8 cellular contexts compared by ENCODE assay signal in genomic region chr4:185143596-185143969, GRCh38. TPM values are rescaled to one million over a fixed set of nuclear protein-coding genes. Genes with fewer than 3 reads are reported as not detected.
DNase-seq lines count a peak whose midpoint lies in the region; ATAC-seq and TF ChIP-seq lines count a peak whose summit lies in the region.

No MANE protein-coding gene starts in this region.

- H3K4me1 Mint-ChIP-seq in activated naive CD4-positive, alpha-beta T cell treated with anti-CD3 and anti-CD28 coated beads for 36 hours (ENCODE audit: low read depth), result peaks cover 13% of the 10 kb centered on the region

- H4K20me1 ChIP-seq in MM.1S (ENCODE audit: insufficient read depth, low read length), result 0 out of 2 replicates have a peak, but pooled peaks cover 3% of the 10 kb centered on the region

- TF ChIP-seq POLR2A in ovary (IDR thresholded peaks at IDR 0.05), result no peak

- no peak overlapping the region for H3K27ac Mint-ChIP-seq in activated naive CD4-positive, alpha-beta T cell treated with anti-CD3 and anti-CD28 coated beads for 36 hours

- H3K36me3 ChIP-seq in MM.1S (replicated peaks; ENCODE audit: insufficient read depth, low read length), result no peaks in the 10 kb centered on the region; the same call in 1 of the 2 replicates
- peaks cover 19% of the 10 kb centered on the region for H3K36me3 ChIP-seq in cardiac muscle cell
- H3K36me3 ChIP-seq in ovary, result no peaks in the 10 kb centered on the region

- peak overlapping the region; percentile 88 for H3K4me2 ChIP-seq in MM.1S (ENCODE audit: low read depth, low read length)

- H3K4me3 Mint-ChIP-seq in activated naive CD4-positive, alpha-beta T cell treated with anti-CD3 and anti-CD28 coated beads for 36 hours, result peak overlapping the region; percentile 70

- no peak overlapping the region for H3K27ac ChIP-seq in MM.1S (ENCODE audit: low read length)
- peak overlapping the region; percentile 100 for H3K27ac ChIP-seq in cardiac muscle cell
- H3K27ac ChIP-seq in ovary, result peak overlapping the region in 1 of 2 donors; percentile 36

- ATAC-seq in GM21737 (IDR thresholded peaks at IDR 0.05; ENCODE audit: unreplicated experiment), result peak; percentile 18
- no peak for ATAC-seq in GM21619 (IDR thresholded peaks at IDR 0.05; ENCODE audit: unreplicated experiment)

- H3K36me3 Mint-ChIP-seq in activated naive CD4-positive, alpha-beta T cell treated with anti-CD3 and anti-CD28 coated beads for 36 hours (ENCODE audit: low read depth), result no peaks in the 10 kb centered on the region

- no peaks in the 10 kb centered on the region for H3K9me3 Mint-ChIP-seq in activated naive CD4-positive, alpha-beta T cell treated with anti-CD3 and anti-CD28 coated beads for 36 hours

- H3K4me1 ChIP-seq in MM.1S (ENCODE audit: low read length) (peaks cover 16% of the 10 kb centered on the region), cardiac muscle cell (ENCODE audit: low read depth) (peaks cover 38% of the 10 kb centered on the region), ovary (ENCODE audit: insufficient read depth) (peaks cover 4% of the 10 kb centered on the region)

- intact Hi-C loops in activated naive CD4-positive, alpha-beta T cell treated with anti-CD3 and anti-CD28 coated beads for 36 hours (cut with micrococcal nuclease), result loop anchor here (1.0 to 10.0 kb wide), 7 partner anchors 39 to 1639 kb away; partner anchors contain the start of genes ACSL1, ANKRD37, CENPU and ING2
- intact Hi-C loops in ovary (cut with DNase I), result loop anchor here in 1 of 4 donors (10.0 kb wide), 1 partner anchor 51 kb away; no protein-coding TSS in a partner anchor

- H3K9me2 ChIP-seq in MM.1S (replicated peaks; ENCODE audit: insufficient read depth, low read length), result no peaks in the 10 kb centered on the region

- H3K27me3 Mint-ChIP-seq in activated naive CD4-positive, alpha-beta T cell treated with anti-CD3 and anti-CD28 coated beads for 36 hours (ENCODE audit: low read depth), result peaks cover 9% of the 10 kb centered on the region

- no peaks in the 10 kb centered on the region for H3K9me3 ChIP-seq in MM.1S (replicated peaks; ENCODE audit: insufficient read depth, low read length)
- H3K9me3 ChIP-seq in cardiac muscle cell (ENCODE audit: low read depth), result no peaks in the 10 kb centered on the region
- H3K9me3 ChIP-seq in ovary, result no peaks in the 10 kb centered on the region

- H2AFZ ChIP-seq in MM.1S (ENCODE audit: low read length), result peak overlapping the region; percentile 46; the same call in 1 of the 2 replicates

- CTCF ChIA-PET in activated naive CD4-positive, alpha-beta T cell treated with anti-CD3 and anti-CD28 coated beads for 36 hours (lab: Charles Lee), result interaction anchor here (1.1 to 1.3 kb wide), 4 partner anchors 9 to 138 kb away, joined by 3 to 6 read pairs (median 4); no protein-coding TSS in a partner anchor

- peak overlapping the region; percentile 55 for H3K9ac ChIP-seq in MM.1S (ENCODE audit: low read length)

- H3K27me3 ChIP-seq in MM.1S (replicated peaks; ENCODE audit: insufficient read depth, low read length), result no peaks in the 10 kb centered on the region
- H3K27me3 ChIP-seq in cardiac muscle cell, result no peaks in the 10 kb centered on the region
- no peaks in the 10 kb centered on the region for H3K27me3 ChIP-seq in ovary

- no peaks in the 10 kb centered on the region for H3F3A ChIP-seq in MM.1S (ENCODE audit: insufficient read depth, low read length)

- no peak for TF ChIP-seq EP300 in ovary (IDR thresholded peaks at IDR 0.05)

- peak; percentile 12 for DNase-seq in Daoy (ENCODE audit: low read depth)
- peak; percentile 48 for DNase-seq in MM.1S
- DNase-seq in activated naive CD4-positive, alpha-beta T cell treated with anti-CD3 and anti-CD28 coated beads for 36 hours, result peak; percentile 28
- peak; percentile 14 to 93 for DNase-seq in cardiac muscle cell (ENCODE audit: low read depth in 1 of 2, low spot score in 1 of 2)
- DNase-seq in ovary, result peak in 3 of 5 donors; percentile 44 to 63 (median 55)
- DNase-seq in GM19240 (ENCODE audit: insufficient read length, low spot score), result no peak

- TF ChIP-seq CTCF in MM.1S (IDR thresholded peaks at IDR 0.05; ENCODE audit: low read length) (no peak), cardiac muscle cell (IDR thresholded peaks at IDR 0.05; ENCODE audit: low read depth, low read length) (no peak), ovary (IDR thresholded peaks at IDR 0.05) (no peak)

- H3K79me2 ChIP-seq in MM.1S (ENCODE audit: low read length), result peaks cover 32% of the 10 kb centered on the region

- H3K4me3 ChIP-seq in MM.1S (ENCODE audit: low read length), result peak overlapping the region; percentile 77
- H3K4me3 ChIP-seq in cardiac muscle cell, result peak overlapping the region; percentile 92
- peak overlapping the region; percentile 76 for H3K4me3 ChIP-seq in ovary

- 0 to 2% (median 1%) methylated on average over 23 to 30 of the region's 30 CpGs for WGBS in ovary, 3 donors

RNA-seq across cellular contexts. Expression of gene SLC25A4, which starts 0.5 kb away (rescaled TPM):
- total RNA-seq in Daoy (2014; rRNA removed; shearing (Covaris generic)), result 14.3 and 16.2 TPM in 2 replicates
- total RNA-seq in activated naive CD4-positive, alpha-beta T cell treated with anti-CD3 and anti-CD28 coated beads for 36 hours, result 1 to 10 TPM; 4.3 to 5.0 TPM
- total RNA-seq in cardiac muscle cell (162 and 273 TPM in 2 replicates), ovary (10 to 100 TPM; 19.6 to 35.6 (median 26.6) TPM)
- polyA plus RNA-seq in cardiac muscle cell (456 and 790 TPM in 2 replicates), ovary (10 to 100 TPM; 18.8 to 23.2 TPM)
